ENCODE assay signal across 11 cellular contexts in genomic region chr17:63950940-63951907, GRCh38. TPM values are rescaled to one million over a fixed set of nuclear protein-coding genes. Genes with fewer than 3 reads are reported as not detected.
A peak's percentile ranks its signal among the peaks of the same experiment; 100 is the strongest.
DNase-seq lines count a peak whose midpoint lies in the region; ATAC-seq, FAIRE-seq and TF ChIP-seq lines count a peak whose summit lies in the region.
"Had no signal": no experiment of that assay in that cellular context is flagged by ENCODE, and none has a peak within 500 bp of the region (broad histone marks: within the 10 kb centered on the region; RNA-seq: fewer than 3 reads in every experiment).

No MANE protein-coding gene starts in this region.

- FAIRE-seq in GM19239 (lab: Jason Lieb, UNC), result no peak

- peak; percentile 92 for TF ChIP-seq CTCF in C4-2B (conservative IDR thresholded peaks at IDR 0.05)

- DNase-seq in GM19239 (ENCODE audit: insufficient read length, low spot score), result peak; percentile 40
- peak; percentile 43 to 51 for DNase-seq in activated CD4-positive, alpha-beta T cell treated with anti-CD3 and anti-CD28 coated beads, Interleukin-2, amount 50 U/mL, for 48 hours
- DNase-seq in left lobe of liver (ENCODE audit: low spot score), result peak; percentile 60
- DNase-seq in EL, result no peak
- DNase-seq in amygdala (lab: John Stamatoyannopoulos, UW), result no peak
- DNase-seq: NCI-H187 had no signal

- ATAC-seq in left lobe of liver, result peak; percentile 81
- ATAC-seq in GM18861 (IDR thresholded peaks at IDR 0.05; ENCODE audit: unreplicated experiment), result no peak
- no peak for ATAC-seq in HG02938 (IDR thresholded peaks at IDR 0.05; ENCODE audit: unreplicated experiment)

- H3K27ac ChIP-seq in C4-2B, result no peak overlapping the region

RNA-seq across cellular contexts. Expression of gene CD79B, which starts 19.1 kb away (rescaled TPM):
- 0.81 TPM for total RNA-seq in left lobe of liver

RNA-seq across cellular contexts. Expression of gene SCN4A, which starts 21.5 kb away (rescaled TPM):
- total RNA-seq in left lobe of liver, result 0.10 TPM

RNA-seq across cellular contexts. Expression of gene GH1, which starts 32.6 kb away (rescaled TPM):
- total RNA-seq in left lobe of liver, result not detected
- total RNA-seq: myocyte, urinary bladder had no signal

RNA-seq across cellular contexts. Expression of gene CSHL1, which starts 40.2 kb away (rescaled TPM):
- not detected for total RNA-seq in left lobe of liver
- total RNA-seq: myocyte, urinary bladder had no signal

RNA-seq across cellular contexts. Expression of gene PRR29, which starts 46.9 kb away (rescaled TPM):
- 0.18 TPM for total RNA-seq in left lobe of liver

Comparison
In these comparisons a context has a peak if more than half of its experiments do, and no peak if none do; other contexts are left out.
1. DNase-seq: peak in GM19239 (single experiment), activated CD4-positive, alpha-beta T cell treated with anti-CD3 and anti-CD28 coated beads, Interleukin-2, amount 50 U/mL, for 48 hours (2 of 2) and left lobe of liver (single experiment); none in EL (single experiment) and amygdala (0 of 56).